ENCODE assay signal across 10 cellular contexts in genomic region chr17:62179525-62180161, GRCh38.
DNase-seq lines count a peak whose midpoint lies in the region; ATAC-seq and TF ChIP-seq lines count a peak whose summit lies in the region.
"Had no signal": no experiment of that assay in that cellular context is flagged by ENCODE, and none has a peak within 500 bp of the region (broad histone marks: within the 10 kb centered on the region; RNA-seq: fewer than 3 reads in every experiment).

No MANE protein-coding gene starts in this region.

- H3K36me3 ChIP-seq in HEK293 (ENCODE audit: control insufficient read depth in 2 of 2, insufficient read depth in 1 of 2, low read length in 2 of 2) (no peaks in the 10 kb centered on the region), RWPE2 (ENCODE audit: low read depth) (no peaks in the 10 kb centered on the region), skeletal muscle satellite cell (ENCODE audit: insufficient read depth, low read length) (no peaks in the 10 kb centered on the region)
- H3K36me3 ChIP-seq: sigmoid colon had no signal

- TF ChIP-seq CTCF in HEK293 (tag by site-specific recombination; IDR thresholded peaks at IDR 0.05) = no peak
- TF ChIP-seq CTCF in RWPE2 (IDR thresholded peaks at IDR 0.05; ENCODE audit: poor library complexity, severe bottlenecking) = peak; percentile 80
- TF ChIP-seq CTCF in omental fat pad (IDR thresholded peaks at IDR 0.05) = no peak
- no peak for TF ChIP-seq CTCF in nephron progenitor cell (IDR thresholded peaks at IDR 0.05)

- H3K27ac ChIP-seq in HEK293 (ENCODE audit: extremely low read depth, low read depth, low read length) (no peak overlapping the region), RWPE2 (ENCODE audit: poor library complexity, severe bottlenecking) (peak overlapping the region; percentile 49)
- H3K27ac ChIP-seq: sigmoid colon had no signal

- H3K4me1 ChIP-seq in HEK293 (ENCODE audit: control insufficient read depth, insufficient read depth, low read length) = no peaks in the 10 kb centered on the region
- peaks cover 15% of the 10 kb centered on the region for H3K4me1 ChIP-seq in RWPE2 (ENCODE audit: insufficient read depth, poor library complexity, severe bottlenecking)
- peaks cover 19% of the 10 kb centered on the region for H3K4me1 ChIP-seq in skeletal muscle satellite cell (ENCODE audit: control insufficient read depth, insufficient read depth, low read length)
- H3K4me1 ChIP-seq: sigmoid colon had no signal

- H3K36me3 Mint-ChIP-seq in nephron progenitor cell (ENCODE audit: low read depth) = no peaks in the 10 kb centered on the region
- H3K36me3 Mint-ChIP-seq: stimulated activated effector memory CD8-positive, alpha-beta T cell treated with anti-CD3 and anti-CD28 coated beads, Interleukin-12 subunit alpha, Interleukin-12 subunit beta, amount 100 ng/mL, for 72 hours had no signal

- POLR2A ChIA-PET in HEK293 (lab: Yijun Ruan, JAX) = no interaction called here

- peak overlapping the region; percentile 7 for H3K4me2 ChIP-seq in skeletal muscle satellite cell (ENCODE audit: low read length)

- CTCF ChIA-PET in HEK293 (lab: Yijun Ruan, JAX) = interaction anchor here (0.6 to 1.1 kb wide), 5 partner anchors 11 to 191 kb away, joined by 3 to 4 read pairs (median 3); no protein-coding TSS in a partner anchor

- H3K9me3 ChIP-seq in HEK293 (ENCODE audit: control insufficient read depth, insufficient read depth, low read depth, low read length) (no peaks in the 10 kb centered on the region), RWPE2 (ENCODE audit: severe bottlenecking) (no peaks in the 10 kb centered on the region), skeletal muscle satellite cell (replicated peaks; ENCODE audit: low read length) (peaks cover 5% of the 10 kb centered on the region)

- H3K4me3 ChIP-seq in HEK293 (ENCODE audit: low read depth, low read length) = no peak overlapping the region
- no peak overlapping the region for H3K4me3 ChIP-seq in RWPE2 (ENCODE audit: severe bottlenecking)
- H3K4me3 ChIP-seq in skeletal muscle satellite cell (ENCODE audit: low read length) = no peak overlapping the region
- H3K4me3 ChIP-seq: sigmoid colon had no signal

- peaks cover 22% of the 10 kb centered on the region for H3K9me3 Mint-ChIP-seq in nephron progenitor cell

- H3K4me3 Mint-ChIP-seq in nephron progenitor cell = no peak overlapping the region
- H3K4me3 Mint-ChIP-seq: activated CD4-positive, alpha-beta T cell treated with anti-CD3 and anti-CD28 coated beads for 36 hours; stimulated activated effector memory CD8-positive, alpha-beta T cell treated with anti-CD3 and anti-CD28 coated beads, Interleukin-12 subunit alpha, Interleukin-12 subunit beta, amount 100 ng/mL, for 72 hours had no signal

- H3K4me1 Mint-ChIP-seq in nephron progenitor cell = peaks cover 7% of the 10 kb centered on the region
- H3K4me1 Mint-ChIP-seq: activated CD4-positive, alpha-beta T cell treated with anti-CD3 and anti-CD28 coated beads for 36 hours; stimulated activated effector memory CD8-positive, alpha-beta T cell treated with anti-CD3 and anti-CD28 coated beads, Interleukin-12 subunit alpha, Interleukin-12 subunit beta, amount 100 ng/mL, for 72 hours had no signal

- no peaks in the 10 kb centered on the region for H3K27me3 Mint-ChIP-seq in nephron progenitor cell (ENCODE audit: low read depth, poor library complexity)
- H3K27me3 Mint-ChIP-seq: activated CD4-positive, alpha-beta T cell treated with anti-CD3 and anti-CD28 coated beads for 36 hours had no signal

- no peak overlapping the region for H3K9ac ChIP-seq in skeletal muscle satellite cell (ENCODE audit: low read depth, low read length)

- DNase-seq in RWPE2 (ENCODE audit: low spot score) = no peak
- peak; percentile 35 for DNase-seq in fibroblast of gingiva (ENCODE audit: low read depth)
- no peak for DNase-seq in omental fat pad (ENCODE audit: low spot score)
- no peak for DNase-seq in nephron progenitor cell
- DNase-seq: activated CD4-positive, alpha-beta T cell treated with anti-CD3 and anti-CD28 coated beads for 36 hours; sigmoid colon had no signal

- H3K27ac Mint-ChIP-seq in nephron progenitor cell = no peak overlapping the region
- H3K27ac Mint-ChIP-seq: activated CD4-positive, alpha-beta T cell treated with anti-CD3 and anti-CD28 coated beads for 36 hours; stimulated activated effector memory CD8-positive, alpha-beta T cell treated with anti-CD3 and anti-CD28 coated beads, Interleukin-12 subunit alpha, Interleukin-12 subunit beta, amount 100 ng/mL, for 72 hours had no signal

- ATAC-seq in RWPE2 (ENCODE audit: low read depth) (peak; percentile 97), omental fat pad (ENCODE audit: low FRiP score) (no peak), GM19463 (IDR thresholded peaks at IDR 0.05; ENCODE audit: unreplicated experiment) (no peak)
- ATAC-seq: activated CD4-positive, alpha-beta T cell treated with anti-CD3 and anti-CD28 coated beads for 36 hours; stimulated activated effector memory CD8-positive, alpha-beta T cell treated with anti-CD3 and anti-CD28 coated beads, Interleukin-12 subunit alpha, Interleukin-12 subunit beta, amount 100 ng/mL, for 72 hours had no signal

- no peaks in the 10 kb centered on the region for H3K27me3 ChIP-seq in RWPE2 (ENCODE audit: insufficient read depth, poor library complexity, severe bottlenecking)
- peaks cover 1% of the 10 kb centered on the region for H3K27me3 ChIP-seq in skeletal muscle satellite cell (ENCODE audit: control insufficient read depth, insufficient read depth, low read length)
- H3K27me3 ChIP-seq: sigmoid colon had no signal

TF ChIP-seq in HEK293, 187 proteins besides CTCF, POLR2A, EP300 and RAD21:
- TF ChIP-seq ZNF10 (tag by site-specific recombination; IDR thresholded peaks at IDR 0.05) (peak; percentile 86), ZNF776 (tag by site-specific recombination; IDR thresholded peaks at IDR 0.05; ENCODE audit: borderline replicate concordance) (no peak), ZNF654 (tag by site-specific recombination; IDR thresholded peaks at IDR 0.05; ENCODE audit: low read depth) (peak; percentile 49), ZNF660 (tag by site-specific recombination; IDR thresholded peaks at IDR 0.05) (no peak), ZBTB17 (tag by site-specific recombination; IDR thresholded peaks at IDR 0.05) (no peak), BCL11B (tag by site-specific recombination; IDR thresholded peaks at IDR 0.05; ENCODE audit: low read depth) (no peak)
TF ChIP-seq in HEK293: peak in this region for 2.
